ENCODE assay signal across 1 cellular context in genomic region chr1:21349693-21350092, GRCh38.
TF ChIP-seq lines count a peak whose summit lies in the region.

No MANE protein-coding gene starts in this region.

TF ChIP-seq in K562, 482 proteins besides CTCF, POLR2A, EP300 and RAD21 (continued from another document):
- peak; percentile 15 to 81 (median 33) for TF ChIP-seq YY1 (IDR thresholded peaks at IDR 0.05; ENCODE audit: borderline replicate concordance in 1 of 3, control insufficient read depth in 1 of 3, extremely low read depth in 1 of 3, insufficient read depth in 3 of 3, insufficient read length in 1 of 3, insufficient replicate concordance in 2 of 3, low read depth in 1 of 3, low read length in 2 of 3)
- peak; percentile 15; the same call in 1 of the 2 replicates for TF ChIP-seq GATA2 (CRISPR knock-in tag; IDR thresholded peaks at IDR 0.05)
- TF ChIP-seq ZNF224 (CRISPR knock-in tag; IDR thresholded peaks at IDR 0.05) = no peak
- TF ChIP-seq PKNOX1 (IDR thresholded peaks at IDR 0.05) = peak; percentile 24; the same call in 1 of the 2 replicates
